Comparison of ENCODE assay signal across 13 cellular contexts in genomic region chr15:41961803-41962202, GRCh38. TPM values are rescaled to one million over a fixed set of nuclear protein-coding genes. Genes with fewer than 3 reads are reported as not detected.
"Had no signal": no experiment of that assay in that cellular context is flagged by ENCODE, and none has a peak within 500 bp of the region (broad histone marks: within the 10 kb centered on the region; RNA-seq: fewer than 3 reads in every experiment).

No MANE protein-coding gene starts in this region.

- DNase-seq: activated CD4-positive, alpha-beta T cell treated with anti-CD3 and anti-CD28 coated beads, Interleukin-2, amount 10 ng/mL, durations not matched to agents 24 days and 14 days; activated naive CD4-positive, alpha-beta T cell treated with anti-CD3 and anti-CD28 coated beads, Interleukin-2, amount 10 ng/mL, durations not matched to agents 7 days and 5 days; dorsolateral prefrontal cortex; esophagus squamous epithelium; foreskin fibroblast; glutamatergic neuron; immature natural killer cell; stimulated activated CD4-positive, alpha-beta T cell treated with anti-CD3 and anti-CD28 coated beads, Interleukin-4, amount 100 ng/mL, for 4 hours; stimulated activated naive CD8-positive, alpha-beta T cell treated with anti-CD3 and anti-CD28 coated beads, Interleukin-15, amount 100 ng/mL, for 72 hours; uterus had no signal

- H3K36me3 ChIP-seq: uterus had no signal

- H3K27me3 ChIP-seq: dorsolateral prefrontal cortex, esophagus squamous epithelium, uterus had no signal

- H3K4me1 ChIP-seq: uterus had no signal

- H3K4me3 ChIP-seq: dorsolateral prefrontal cortex, esophagus squamous epithelium, uterus had no signal

- ATAC-seq: natural killer cell treated with Interleukin-12 subunit alpha and Interleukin-12 subunit beta and Interleukin-15 and Interleukin-18, amount 100 ng/mL, for 72 hours; stimulated activated naive CD8-positive, alpha-beta T cell treated with anti-CD3 and anti-CD28 coated beads, Interleukin-15, amount 100 ng/mL, for 72 hours had no signal

- H3K27ac ChIP-seq: dorsolateral prefrontal cortex, uterus had no signal

- H3K9me3 ChIP-seq: esophagus squamous epithelium, uterus had no signal

RNA-seq across cellular contexts. Expression of gene PLA2G4E, which starts 59.0 kb away (rescaled TPM):
- total RNA-seq: activated CD4-positive, alpha-beta T cell treated with anti-CD3 and anti-CD28 coated beads, Interleukin-2, amount 10 ng/mL, durations not matched to agents 24 days and 14 days; activated T-helper 2 cell treated with anti-CD3 and anti-CD28 coated beads, Interferon-gamma antibody, Interleukin-2, Interleukin-4, amounts not matched to agents 10 μg/mL and 5 μg/mL and 100 μg/mL, durations not matched to agents 14 hours and 24 hours and 36 hours; cerebellum; natural killer cell treated with Interleukin-12 subunit alpha and Interleukin-12 subunit beta and Interleukin-15 and Interleukin-18, amount 100 ng/mL, for 72 hours; uterus had no signal
